24 cellular contexts compared by ENCODE assay signal in the genomic region with DNA sequence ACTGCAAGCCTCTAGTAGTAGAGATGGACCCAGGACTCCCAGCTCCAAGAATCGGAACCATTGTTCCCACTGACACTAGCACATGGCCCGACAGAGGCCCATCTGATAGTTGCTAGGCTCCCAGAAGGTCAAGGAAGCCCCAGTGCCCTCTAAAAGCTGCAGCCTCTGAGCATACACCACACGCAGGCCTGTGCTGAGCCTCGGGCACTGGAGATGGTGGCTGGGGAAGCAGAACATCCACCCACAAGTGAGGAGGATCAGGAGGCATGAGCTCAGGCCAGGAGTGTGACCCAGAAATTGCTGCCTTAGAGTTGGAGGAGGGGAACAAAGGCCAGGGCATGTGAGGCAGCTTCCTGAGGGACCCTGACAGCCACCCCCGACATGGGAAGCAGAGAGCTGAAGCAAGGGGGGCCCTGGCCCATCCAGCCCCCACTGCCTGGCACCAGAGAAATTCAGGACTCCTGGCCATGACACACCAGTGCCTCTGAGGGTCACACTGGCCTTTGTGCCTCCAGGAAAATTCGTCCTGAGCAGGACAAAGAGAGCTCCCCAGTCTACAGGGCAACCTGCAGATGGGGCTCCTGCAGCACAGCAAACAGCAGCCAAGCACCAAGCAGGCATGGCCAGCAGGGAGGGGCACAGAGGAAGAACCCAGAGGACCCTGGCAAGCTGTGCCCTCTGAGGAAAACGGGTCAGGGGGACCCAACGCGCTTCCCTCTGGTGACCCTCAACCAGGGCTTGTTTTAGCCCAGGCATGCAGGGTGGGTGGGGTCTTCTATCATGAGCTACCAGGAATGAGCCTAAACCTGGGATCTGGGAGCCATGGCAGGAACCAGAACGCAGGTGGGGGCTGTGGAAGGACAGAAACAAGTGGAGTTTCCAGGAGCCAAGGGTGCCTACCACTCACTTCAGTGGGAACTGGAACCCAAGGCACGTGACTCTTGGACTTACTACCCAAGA. TPM values are rescaled to one million over a fixed set of nuclear protein-coding genes. Genes with fewer than 3 reads are reported as not detected.
A peak's percentile ranks its signal among the peaks of the same experiment; 100 is the strongest.
DNase-seq lines count a peak whose midpoint lies in the region; ATAC-seq and TF ChIP-seq lines count a peak whose summit lies in the region.
"Had no signal": no experiment of that assay in that cellular context is flagged by ENCODE, and none has a peak within 500 bp of the region (broad histone marks: within the 10 kb centered on the region; RNA-seq: fewer than 3 reads in every experiment).

No MANE protein-coding gene starts in this region.

- H3K27me3 ChIP-seq in CD4-positive, CD25-positive, alpha-beta regulatory T cell (ENCODE audit: control insufficient read depth, insufficient read depth, low read length) = no peaks in the 10 kb centered on the region
- no peaks in the 10 kb centered on the region for H3K27me3 ChIP-seq in MG63

- H3K4me1 Mint-ChIP-seq in CD4-positive, CD25-positive, alpha-beta regulatory T cell = peaks cover 0 to 4% (median under 1%) of the 10 kb centered on the region in 4 donors
- H3K4me1 Mint-ChIP-seq in WTC11 = no peaks in the 10 kb centered on the region
- peaks cover 9% of the 10 kb centered on the region for H3K4me1 Mint-ChIP-seq in activated CD4-positive, alpha-beta T cell treated with anti-CD3 and anti-CD28 coated beads for 36 hours

- TF ChIP-seq CTCF in WTC11 (IDR thresholded peaks at IDR 0.05) = no peak

- no peak for ATAC-seq in CD4-positive, CD25-positive, alpha-beta regulatory T cell (ENCODE audit: low read depth in 2 of 2)
- ATAC-seq in WTC11 = peak; percentile 46; the same call in 1 of the 2 replicates
- ATAC-seq in left lobe of liver = no peak
- peak; percentile 24 for ATAC-seq in sciatic nerve
- ATAC-seq in GM21515 (IDR thresholded peaks at IDR 0.05; ENCODE audit: unreplicated experiment) = no peak
- no peak for ATAC-seq in activated CD4-positive, alpha-beta T cell treated with anti-CD3 and anti-CD28 coated beads for 36 hours
- no peak for ATAC-seq in GM21360 (IDR thresholded peaks at IDR 0.05; ENCODE audit: unreplicated experiment)
- ATAC-seq: left cardiac atrium had no signal

- H3K9me3 ChIP-seq in CD4-positive, CD25-positive, alpha-beta regulatory T cell (ENCODE audit: control insufficient read depth in 2 of 2, low read length in 2 of 2) = peaks cover 0 to 10% of the 10 kb centered on the region in 2 experiments
- no peaks in the 10 kb centered on the region for H3K9me3 ChIP-seq in MG63

- no peak overlapping the region for H3K4me3 Mint-ChIP-seq in CD4-positive, CD25-positive, alpha-beta regulatory T cell
- no peak overlapping the region for H3K4me3 Mint-ChIP-seq in WTC11
- no peak overlapping the region for H3K4me3 Mint-ChIP-seq in activated CD4-positive, alpha-beta T cell treated with anti-CD3 and anti-CD28 coated beads for 36 hours
- H3K4me3 Mint-ChIP-seq: mesothelial cell of epicardium; natural killer cell treated with Interleukin-12 subunit alpha and Interleukin-12 subunit beta and Interleukin-15 and Interleukin-18, amount 100 ng/mL, for 72 hours had no signal

- no peak overlapping the region for H3K27ac ChIP-seq in CD4-positive, CD25-positive, alpha-beta regulatory T cell (ENCODE audit: insufficient read depth, low read length, poor library complexity, severe bottlenecking)
- H3K27ac ChIP-seq: PC-9 had no signal

- POLR2A ChIA-PET in WTC11 (lab: Charles Lee) = no interaction called here
- POLR2A ChIA-PET in activated CD4-positive, alpha-beta T cell treated with anti-CD3 and anti-CD28 coated beads for 36 hours (lab: Charles Lee) = no interaction called here

- peak overlapping the region in 2 of 3 donors; percentile 42 to 56 for H3K27ac Mint-ChIP-seq in CD4-positive, CD25-positive, alpha-beta regulatory T cell
- H3K27ac Mint-ChIP-seq in WTC11 = peak overlapping the region; percentile 8; the same call in 1 of the 2 replicates
- H3K27ac Mint-ChIP-seq in activated CD4-positive, alpha-beta T cell treated with anti-CD3 and anti-CD28 coated beads for 36 hours = no peak overlapping the region
- H3K27ac Mint-ChIP-seq: mesothelial cell of epicardium; natural killer cell treated with Interleukin-12 subunit alpha and Interleukin-12 subunit beta and Interleukin-15 and Interleukin-18, amount 100 ng/mL, for 72 hours had no signal

- H3K4me3 ChIP-seq in CD4-positive, CD25-positive, alpha-beta regulatory T cell (ENCODE audit: low read depth, low read length) = no peak overlapping the region
- no peak overlapping the region for H3K4me3 ChIP-seq in MG63
- H3K4me3 ChIP-seq: PC-9 had no signal

- CTCF ChIA-PET in WTC11 (lab: Charles Lee) = interaction anchor here (0.7 to 1.7 kb wide), 4 partner anchors 9 to 146 kb away, joined by 3 to 7 read pairs (median 5); no protein-coding TSS in a partner anchor
- CTCF ChIA-PET in activated CD4-positive, alpha-beta T cell treated with anti-CD3 and anti-CD28 coated beads for 36 hours (lab: Charles Lee) = interaction anchor here (0.5 to 0.7 kb wide), 3 partner anchors 15 to 1969 kb away, joined by 3 read pairs; no protein-coding TSS in a partner anchor

- H3K4me1 ChIP-seq in CD4-positive, CD25-positive, alpha-beta regulatory T cell (ENCODE audit: control insufficient read depth, insufficient read depth, low read length, poor library complexity, severe bottlenecking) = no peaks in the 10 kb centered on the region

- peaks cover 55% of the 10 kb centered on the region for H3K36me3 Mint-ChIP-seq in CD4-positive, CD25-positive, alpha-beta regulatory T cell
- H3K36me3 Mint-ChIP-seq in WTC11 = peaks cover 55% of the 10 kb centered on the region
- peaks cover 62% of the 10 kb centered on the region for H3K36me3 Mint-ChIP-seq in activated CD4-positive, alpha-beta T cell treated with anti-CD3 and anti-CD28 coated beads for 36 hours (ENCODE audit: low read depth)

- no peaks in the 10 kb centered on the region for H3K27me3 Mint-ChIP-seq in CD4-positive, CD25-positive, alpha-beta regulatory T cell
- no peaks in the 10 kb centered on the region for H3K27me3 Mint-ChIP-seq in WTC11 (ENCODE audit: low read depth)
- no peaks in the 10 kb centered on the region for H3K27me3 Mint-ChIP-seq in activated CD4-positive, alpha-beta T cell treated with anti-CD3 and anti-CD28 coated beads for 36 hours
- H3K27me3 Mint-ChIP-seq: natural killer cell treated with Interleukin-12 subunit alpha and Interleukin-12 subunit beta and Interleukin-15 and Interleukin-18, amount 100 ng/mL, for 72 hours had no signal

- peaks cover 0 to 20% (median 6%) of the 10 kb centered on the region in 7 donors for H3K9me3 Mint-ChIP-seq in CD4-positive, CD25-positive, alpha-beta regulatory T cell
- H3K9me3 Mint-ChIP-seq in WTC11 = no peaks in the 10 kb centered on the region
- peaks cover 2% of the 10 kb centered on the region for H3K9me3 Mint-ChIP-seq in activated CD4-positive, alpha-beta T cell treated with anti-CD3 and anti-CD28 coated beads for 36 hours (ENCODE audit: low read depth)
- H3K9me3 Mint-ChIP-seq: natural killer cell treated with Interleukin-12 subunit alpha and Interleukin-12 subunit beta and Interleukin-15 and Interleukin-18, amount 100 ng/mL, for 72 hours had no signal

- DNase-seq in CD4-positive, CD25-positive, alpha-beta regulatory T cell = no peak
- no peak for DNase-seq in WTC11 (ENCODE audit: low spot score)
- peak; percentile 34 for DNase-seq in left lobe of liver (ENCODE audit: low spot score)
- peak; percentile 48 for DNase-seq in sciatic nerve (ENCODE audit: low spot score)
- no peak for DNase-seq in activated CD4-positive, alpha-beta T cell treated with anti-CD3 and anti-CD28 coated beads for 36 hours
- DNase-seq in MG63 = no peak
- DNase-seq: activated CD4-positive, alpha-beta T cell treated with anti-CD3 and anti-CD28 coated beads for 48 hours; activated gamma-delta T cell; cortex of kidney; DMS53; GDM1; glutamatergic neuron; left cardiac atrium; NCI-H1092 treated with DMSO at 0.1 percent for 48 hours; NCI-H2029 treated with DMSO at 0.1 percent for 48 hours; NCI-H345; PC-9; SIG-M5; stimulated activated CD4-positive, alpha-beta T cell treated with anti-CD3 and anti-CD28 coated beads, Interleukin-1b, Interleukin-23, amount 100 ng/mL, for 48 hours; T-helper 1 cell had no signal

- peaks cover 63% of the 10 kb centered on the region for H3K36me3 ChIP-seq in CD4-positive, CD25-positive, alpha-beta regulatory T cell (ENCODE audit: control insufficient read depth, insufficient read depth, low read length)
- H3K36me3 ChIP-seq in MG63 = peaks cover 76% of the 10 kb centered on the region

- intact Hi-C loops in sciatic nerve (cut with DNase I) = no loop called here
- intact Hi-C loops in activated CD4-positive, alpha-beta T cell treated with anti-CD3 and anti-CD28 coated beads for 36 hours (cut with DNase I, micrococcal nuclease) = no loop called here

TF ChIP-seq in WTC11, 78 proteins besides CTCF, POLR2A, EP300 and RAD21 (continues in another document):
- no peak for TF ChIP-seq NR1H2 (CRISPR knock-in tag; IDR thresholded peaks at IDR 0.05)
- no peak for TF ChIP-seq FOXK1 (CRISPR knock-in tag; IDR thresholded peaks at IDR 0.05)
- no peak for TF ChIP-seq ETV6 (CRISPR knock-in tag; IDR thresholded peaks at IDR 0.05)
- no peak for TF ChIP-seq CBFB (CRISPR knock-in tag; IDR thresholded peaks at IDR 0.05; ENCODE audit: low read depth)
- TF ChIP-seq GRHL2 (CRISPR knock-in tag; IDR thresholded peaks at IDR 0.05; ENCODE audit: insufficient replicate concordance, severe bottlenecking) = no peak
- no peak for TF ChIP-seq ZNF138 (CRISPR knock-in tag; conservative IDR thresholded peaks at IDR 0.05)
- no peak for TF ChIP-seq ZNF416 (CRISPR knock-in tag; IDR thresholded peaks at IDR 0.05)
- TF ChIP-seq HMGA2 (CRISPR knock-in tag; IDR thresholded peaks at IDR 0.05) = no peak

RNA-seq across cellular contexts. Expression of gene IPPK, which starts 21.2 kb away (rescaled TPM):
- 9.2 TPM for total RNA-seq in CD4-positive, CD25-positive, alpha-beta regulatory T cell
- polyA plus RNA-seq in CD4-positive, CD25-positive, alpha-beta regulatory T cell = 1 to 10 TPM; 3.8 to 5.9 (median 5.4) TPM
- total RNA-seq in WTC11 (2021) (8.1 to 9.4 TPM (median 8.6 TPM) in 3 replicates), left lobe of liver (1.8 TPM), sciatic nerve (10.7 TPM)
- total RNA-seq in activated CD4-positive, alpha-beta T cell treated with anti-CD3 and anti-CD28 coated beads for 36 hours = 10 to 100 TPM in 1 of 2 experiments, 1 to 10 TPM in 1; 9.9 to 12.2 TPM
- total RNA-seq in MG63 (2014; rRNA removed; shearing (Covaris generic); ENCODE audit: low replicate concordance) = 9.8 and 13.3 TPM in 2 replicates

Comparison
In these comparisons a context has a peak if more than half of its experiments do, and no peak if none do; other contexts are left out.
1. ATAC-seq: peak in WTC11 (single experiment) and sciatic nerve (single experiment); none in CD4-positive, CD25-positive, alpha-beta regulatory T cell (0 of 2), left lobe of liver (single experiment), GM21515 (single experiment), activated CD4-positive, alpha-beta T cell treated with anti-CD3 and anti-CD28 coated beads for 36 hours (single experiment) and GM21360 (single experiment).
2. DNase-seq: peak in left lobe of liver (single experiment) and sciatic nerve (single experiment); none in CD4-positive, CD25-positive, alpha-beta regulatory T cell (0 of 3), WTC11 (single experiment), activated CD4-positive, alpha-beta T cell treated with anti-CD3 and anti-CD28 coated beads for 36 hours (single experiment) and MG63 (single experiment).